In the genomic region with DNA sequence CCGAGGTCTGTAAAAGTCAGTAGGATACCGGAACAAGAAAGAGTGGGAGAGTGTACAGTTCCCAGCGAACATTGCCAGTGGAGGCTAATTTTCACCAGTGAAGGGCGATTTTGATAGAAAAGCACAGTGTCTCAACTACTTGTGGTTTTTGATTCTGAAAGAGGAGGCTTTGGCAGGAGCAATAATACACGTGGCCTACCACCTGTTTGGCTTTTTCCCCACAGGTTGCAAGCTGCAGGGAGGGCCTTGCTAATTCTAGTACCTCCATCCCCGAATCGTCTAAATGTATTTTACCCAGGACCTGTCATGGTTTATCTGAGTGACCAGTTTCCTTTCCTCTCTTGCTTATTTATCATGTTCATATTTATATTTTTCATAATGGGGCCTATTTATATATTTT, we compare ENCODE assay signal across 22 cellular contexts. TPM values are rescaled to one million over a fixed set of nuclear protein-coding genes. Genes with fewer than 3 reads are reported as not detected.
DNase-seq lines count a peak whose midpoint lies in the region; ATAC-seq and TF ChIP-seq lines count a peak whose summit lies in the region.
"Had no signal": no experiment of that assay in that cellular context is flagged by ENCODE, and none has a peak within 500 bp of the region (broad histone marks: within the 10 kb centered on the region; RNA-seq: fewer than 3 reads in every experiment).

No MANE protein-coding gene starts in this region.

- H4K91ac ChIP-seq in mesenchymal stem cell (ENCODE audit: low read length), result no peak overlapping the region

- H3K4me1 ChIP-seq in CD8-positive, alpha-beta memory T cell (ENCODE audit: insufficient read depth, low read length), result no peaks in the 10 kb centered on the region
- H3K4me1 ChIP-seq in mesenchymal stem cell (ENCODE audit: control insufficient read depth, insufficient read depth, low read depth, low read length), result no peaks in the 10 kb centered on the region
- H3K4me1 ChIP-seq: A549 had no signal

- H2BK5ac ChIP-seq in mesenchymal stem cell (ENCODE audit: low read depth, low read length, poor library complexity, severe bottlenecking), result no peak overlapping the region

- TF ChIP-seq CTCF in foreskin fibroblast (IDR thresholded peaks at IDR 0.05; ENCODE audit: low read depth, low read length), result no peak

- no peak overlapping the region for H2AK5ac ChIP-seq in mesenchymal stem cell (ENCODE audit: low read length, severe bottlenecking)

- H4K8ac ChIP-seq in mesenchymal stem cell (ENCODE audit: low read length), result no peak overlapping the region

- no peak overlapping the region for H2BK15ac ChIP-seq in mesenchymal stem cell (ENCODE audit: low read depth, poor library complexity, severe bottlenecking)

- H3K4me2 ChIP-seq in mesenchymal stem cell (ENCODE audit: low read length, poor library complexity, severe bottlenecking), result no peak overlapping the region
- H3K4me2 ChIP-seq: A549 had no signal

- H3K27ac ChIP-seq in CD8-positive, alpha-beta memory T cell (ENCODE audit: low read depth, low read length), result no peak overlapping the region
- H3K27ac ChIP-seq in mesenchymal stem cell (ENCODE audit: low read length, poor library complexity, severe bottlenecking), result no peak overlapping the region
- H3K27ac ChIP-seq: A549, epithelial cell of prostate, spleen had no signal

- peaks cover 19% of the 10 kb centered on the region for H3K79me1 ChIP-seq in mesenchymal stem cell (replicated peaks; ENCODE audit: low read length, poor library complexity, severe bottlenecking)

- H3K9me3 ChIP-seq in CD8-positive, alpha-beta memory T cell (ENCODE audit: low read length), result no peaks in the 10 kb centered on the region
- no peaks in the 10 kb centered on the region for H3K9me3 ChIP-seq in mesenchymal stem cell (ENCODE audit: control insufficient read depth, low read length)
- H3K9me3 ChIP-seq: A549, spleen had no signal

- intact Hi-C loops in activated CD4-positive, alpha-beta T cell treated with anti-CD3 and anti-CD28 coated beads, Interleukin-2, amount 10 ng/mL, durations not matched to agents 24 days and 14 days (cut with micrococcal nuclease), result no loop called here

- peaks cover 10% of the 10 kb centered on the region for H3K4me1 Mint-ChIP-seq in activated CD4-positive, alpha-beta T cell treated with anti-CD3 and anti-CD28 coated beads, Interleukin-2, amount 10 ng/mL, durations not matched to agents 24 days and 14 days
- H3K4me1 Mint-ChIP-seq in CD8-positive, alpha-beta memory T cell, result peaks cover 20 to 36% (median 29%) of the 10 kb centered on the region in 3 donors
- peaks cover 25 to 29% (median 29%) of the 10 kb centered on the region in 3 donors for H3K4me1 Mint-ChIP-seq in T-cell
- no peaks in the 10 kb centered on the region for H3K4me1 Mint-ChIP-seq in memory B cell

- no peak overlapping the region for H3K9ac ChIP-seq in mesenchymal stem cell (ENCODE audit: low read length)

- H3K27ac Mint-ChIP-seq in activated CD4-positive, alpha-beta T cell treated with anti-CD3 and anti-CD28 coated beads, Interleukin-2, amount 10 ng/mL, durations not matched to agents 24 days and 14 days, result peak overlapping the region; percentile 58
- peak overlapping the region; percentile 13 to 80 (median 60) for H3K27ac Mint-ChIP-seq in CD8-positive, alpha-beta memory T cell
- H3K27ac Mint-ChIP-seq in T-cell (peak overlapping the region; percentile 50 to 73), memory B cell (peak overlapping the region; percentile 64)

- no peak overlapping the region for H3K18ac ChIP-seq in mesenchymal stem cell (ENCODE audit: low read depth in 1 of 2, low read length in 2 of 2)

- H3K4ac ChIP-seq in mesenchymal stem cell (ENCODE audit: low read depth in 1 of 2, low read length in 2 of 2), result no peak overlapping the region

- no peaks in the 10 kb centered on the region for H3K27me3 Mint-ChIP-seq in activated CD4-positive, alpha-beta T cell treated with anti-CD3 and anti-CD28 coated beads, Interleukin-2, amount 10 ng/mL, durations not matched to agents 24 days and 14 days
- H3K27me3 Mint-ChIP-seq in CD8-positive, alpha-beta memory T cell, result no peaks in the 10 kb centered on the region
- H3K27me3 Mint-ChIP-seq in T-cell, result no peaks in the 10 kb centered on the region
- H3K27me3 Mint-ChIP-seq in memory B cell, result no peaks in the 10 kb centered on the region

- peaks cover 8% of the 10 kb centered on the region for H3K36me3 ChIP-seq in CD8-positive, alpha-beta memory T cell (ENCODE audit: insufficient read depth, low read length)
- peaks cover 18 to 61% of the 10 kb centered on the region in 2 experiments for H3K36me3 ChIP-seq in mesenchymal stem cell (ENCODE audit: control insufficient read depth in 1 of 2, insufficient read depth in 2 of 2, low read depth in 1 of 2, low read length in 2 of 2)

- no peak overlapping the region for H2BK120ac ChIP-seq in mesenchymal stem cell (ENCODE audit: low read depth, low read length)

- no peak overlapping the region for H3K4me3 Mint-ChIP-seq in activated CD4-positive, alpha-beta T cell treated with anti-CD3 and anti-CD28 coated beads, Interleukin-2, amount 10 ng/mL, durations not matched to agents 24 days and 14 days
- no peak overlapping the region for H3K4me3 Mint-ChIP-seq in CD8-positive, alpha-beta memory T cell
- H3K4me3 Mint-ChIP-seq in T-cell (no peak overlapping the region), memory B cell (no peak overlapping the region)

- H3K4me3 ChIP-seq in CD8-positive, alpha-beta memory T cell (ENCODE audit: low read length), result no peak overlapping the region
- H3K4me3 ChIP-seq in mesenchymal stem cell (ENCODE audit: insufficient read depth in 1 of 2, low read depth in 1 of 2, low read length in 2 of 2) (no peak overlapping the region), foreskin fibroblast (ENCODE audit: low read depth in 1 of 2, low read length in 2 of 2) (no peak overlapping the region)
- H3K4me3 ChIP-seq: A549, spleen had no signal

- ATAC-seq in T-cell (replicated peaks in 1 of 4) (peak in 1 of 4 experiments; percentile 15), memory B cell (ENCODE audit: low read depth) (no peak), HG02798 (IDR thresholded peaks at IDR 0.05; ENCODE audit: poor library complexity, unreplicated experiment) (no peak)
- ATAC-seq: A549 had no signal

- no peaks in the 10 kb centered on the region for H3K9me3 Mint-ChIP-seq in activated CD4-positive, alpha-beta T cell treated with anti-CD3 and anti-CD28 coated beads, Interleukin-2, amount 10 ng/mL, durations not matched to agents 24 days and 14 days
- H3K9me3 Mint-ChIP-seq in CD8-positive, alpha-beta memory T cell, result no peaks in the 10 kb centered on the region
- no peaks in the 10 kb centered on the region for H3K9me3 Mint-ChIP-seq in T-cell
- H3K9me3 Mint-ChIP-seq in memory B cell, result no peaks in the 10 kb centered on the region

- H2AFZ ChIP-seq in mesenchymal stem cell (ENCODE audit: low read depth, low read length), result no peak overlapping the region

- no peak overlapping the region for H3K23ac ChIP-seq in mesenchymal stem cell (ENCODE audit: low read length in 2 of 2)

- no peak overlapping the region for H2BK12ac ChIP-seq in mesenchymal stem cell (ENCODE audit: low read length in 2 of 2)

- no peaks in the 10 kb centered on the region for H3K27me3 ChIP-seq in CD8-positive, alpha-beta memory T cell (ENCODE audit: insufficient read depth, low read length, poor library complexity, severe bottlenecking)
- no peaks in the 10 kb centered on the region for H3K27me3 ChIP-seq in mesenchymal stem cell (ENCODE audit: control insufficient read depth in 1 of 2, insufficient read depth in 1 of 2, low read length in 2 of 2)
- H3K27me3 ChIP-seq: spleen had no signal

- H3K14ac ChIP-seq in mesenchymal stem cell (ENCODE audit: low read length in 2 of 2), result no peak overlapping the region

- CTCF ChIA-PET in CD8-positive, alpha-beta memory T cell (lab: Charles Lee), result interaction anchor here (0.7 kb wide), 1 partner anchor 13 kb away, joined by 3 read pairs; no protein-coding TSS in a partner anchor
- CTCF ChIA-PET in T-cell (lab: Charles Lee), result interaction anchor here in 1 of 2 donors (0.6 kb wide), 1 partner anchor 77 kb away, joined by 3 read pairs; no protein-coding TSS in a partner anchor

- 95% methylated on average over 7 of the region's 7 CpGs for WGBS in mesenchymal stem cell

- POLR2A ChIA-PET in CD8-positive, alpha-beta memory T cell (lab: Charles Lee), result no interaction called here
- POLR2A ChIA-PET in T-cell (lab: Charles Lee), result no interaction called here

- H3K36me3 Mint-ChIP-seq in activated CD4-positive, alpha-beta T cell treated with anti-CD3 and anti-CD28 coated beads, Interleukin-2, amount 10 ng/mL, durations not matched to agents 24 days and 14 days (ENCODE audit: low read depth), result peaks cover 42% of the 10 kb centered on the region
- H3K36me3 Mint-ChIP-seq in CD8-positive, alpha-beta memory T cell, result peaks cover 0 to 71% (median 9%) of the 10 kb centered on the region in 3 donors
- H3K36me3 Mint-ChIP-seq in T-cell, result peaks cover 49% of the 10 kb centered on the region
- H3K36me3 Mint-ChIP-seq in memory B cell, result peaks cover 19% of the 10 kb centered on the region

- DNase-seq in activated CD4-positive, alpha-beta T cell treated with anti-CD3 and anti-CD28 coated beads, Interleukin-2, amount 10 ng/mL, durations not matched to agents 24 days and 14 days, result no peak
- no peak for DNase-seq in activated CD4-positive, alpha-beta T cell treated with anti-CD3 and anti-CD28 coated beads, Interleukin-2, amount 50 U/mL, for 1 hour
- DNase-seq in CD8-positive, alpha-beta memory T cell, result no peak
- DNase-seq in T-cell (no peak), memory B cell (ENCODE audit: low spot score in 2 of 2) (no peak), mesenchymal stem cell (no peak), foreskin fibroblast (no peak)
- DNase-seq: activated CD4-positive, alpha-beta T cell treated with anti-CD3 and anti-CD28 coated beads, Interleukin-2, amount 50 U/mL, for 4 hours; hippocampal formation; NCI-H1436; NCI-H526 treated with DMSO at 0.1 percent for 48 hours; nucleus accumbens; SIG-M5; spleen; stimulated activated CD4-positive, alpha-beta T cell treated with anti-CD3 and anti-CD28 coated beads, Interleukin-4, amount 100 ng/mL, for 4 hours had no signal

RNA-seq across cellular contexts. Expression of a gene that starts 3.3 kb away (rescaled TPM):
- total RNA-seq in activated CD4-positive, alpha-beta T cell treated with anti-CD3 and anti-CD28 coated beads, Interleukin-2, amount 10 ng/mL, durations not matched to agents 24 days and 14 days, result 0.33 and 0.54 TPM in 2 replicates
- under 1 TPM; 0.35 to 0.69 TPM for total RNA-seq in CD8-positive, alpha-beta memory T cell
- polyA plus RNA-seq in CD8-positive, alpha-beta memory T cell, result not detected
- 1 to 10 TPM in 4 of 5 donors, under 1 TPM in 1; 0.80 to 1.5 (median 1.2) TPM for total RNA-seq in T-cell
- not detected for polyA plus RNA-seq in mesenchymal stem cell (2013, experiment 1 of 2)
- 0.04 TPM for polyA plus RNA-seq in mesenchymal stem cell (2013, experiment 2 of 2)
- total RNA-seq: dermis microvascular lymphatic vessel endothelial cell, lower leg skin, M059J had no signal
- polyA plus RNA-seq: A549, BJ had no signal

RNA-seq across cellular contexts. Expression of a gene that starts 35.6 kb away (rescaled TPM):
- total RNA-seq in activated CD4-positive, alpha-beta T cell treated with anti-CD3 and anti-CD28 coated beads, Interleukin-2, amount 10 ng/mL, durations not matched to agents 24 days and 14 days, result 148 TPM in 2 replicates
- 100 to 1,000 TPM; 154 to 159 TPM for total RNA-seq in CD8-positive, alpha-beta memory T cell
- polyA plus RNA-seq in CD8-positive, alpha-beta memory T cell, result 96.3 TPM
- 100 to 1,000 TPM in 1 of 5 donors, 10 to 100 TPM in 4; 67.9 to 104 (median 77.8) TPM for total RNA-seq in T-cell
- 75.9 TPM for polyA plus RNA-seq in mesenchymal stem cell (2013, experiment 1 of 2)
- 76.3 TPM for polyA plus RNA-seq in mesenchymal stem cell (2013, experiment 2 of 2)
